In genomic region chr15:79432345-79433311, GRCh38 we compare ENCODE assay signal across 7 cellular contexts. TPM values are rescaled to one million over a fixed set of nuclear protein-coding genes. Genes with fewer than 3 reads are reported as not detected.
DNase-seq lines count a peak whose midpoint lies in the region; TF ChIP-seq lines count a peak whose summit lies in the region.

No MANE protein-coding gene starts in this region.

- H3K79me2 ChIP-seq in H9 (ENCODE audit: insufficient read depth, low read length) (no peaks in the 10 kb centered on the region), Karpas-422 (ENCODE audit: low read length) (no peaks in the 10 kb centered on the region)

- H3K56ac ChIP-seq in H9 (ENCODE audit: insufficient read length, low read depth, low read length): no peak overlapping the region

- H3T11ph ChIP-seq in H9 (ENCODE audit: low read length): no peak overlapping the region

- H3K9me2 ChIP-seq in Karpas-422 (replicated peaks; ENCODE audit: insufficient read depth, low read length): no peaks in the 10 kb centered on the region

- H3K27me3 ChIP-seq in H9 (ENCODE audit: insufficient read depth, low read length) (peaks cover 26% of the 10 kb centered on the region), left ventricle myocardium inferior (ENCODE audit: low read depth) (peaks cover 95% of the 10 kb centered on the region), sigmoid colon (peaks cover 6 to 62% (median 49%) of the 10 kb centered on the region in 3 donors), Karpas-422 (ENCODE audit: low read length) (no peaks in the 10 kb centered on the region)

- TF ChIP-seq CTCF in H9 (conservative IDR thresholded peaks at IDR 0.05): no peak
- no peak for TF ChIP-seq CTCF in WI38 (IDR thresholded peaks at IDR 0.05; ENCODE audit: low read depth, low read length)
- no peak for TF ChIP-seq CTCF in left ventricle myocardium inferior (IDR thresholded peaks at IDR 0.05; ENCODE audit: borderline replicate concordance)
- no peak for TF ChIP-seq CTCF in sigmoid colon (IDR thresholded peaks at IDR 0.05)

- H4K5ac ChIP-seq in H9 (ENCODE audit: insufficient read length, low read depth, low read length): no peak overlapping the region

- no peak overlapping the region; a peak in 1 of 7 replicates for H3K27ac Mint-ChIP-seq in H9

- H3K4me3 ChIP-seq in WI38 (ENCODE audit: low read depth, low read length) (peak overlapping the region; percentile 62), left ventricle myocardium inferior (peak overlapping the region; percentile 64), sigmoid colon (peak overlapping the region in 3 of 4 donors; percentile 34 to 50 (median 41)), Karpas-422 (ENCODE audit: low read length) (no peak overlapping the region)

- no peak overlapping the region for H2BK12ac ChIP-seq in H9 (ENCODE audit: insufficient read length, low read depth, low read length)

- H3K4me3 Mint-ChIP-seq in H9: peak overlapping the region; percentile 61 to 79

- H3K18ac ChIP-seq in H9 (ENCODE audit: insufficient read length, low read depth, low read length): no peak overlapping the region

- H3K79me1 ChIP-seq in H9 (ENCODE audit: insufficient read depth, low read depth, low read length, poor library complexity, severe bottlenecking): no peaks in the 10 kb centered on the region

- no peak overlapping the region for H2BK15ac ChIP-seq in H9 (ENCODE audit: low read depth, low read length)

- H3K4me1 ChIP-seq in H9 (ENCODE audit: insufficient read depth, low read length) (peaks cover 3% of the 10 kb centered on the region; the same call in 1 of the 2 replicates), left ventricle myocardium inferior (peaks cover 17% of the 10 kb centered on the region), sigmoid colon (peaks cover 0 to 21% (median 20%) of the 10 kb centered on the region in 4 donors), Karpas-422 (ENCODE audit: low read length) (no peaks in the 10 kb centered on the region)

- H3K36me3 ChIP-seq in left ventricle myocardium inferior (no peaks in the 10 kb centered on the region), sigmoid colon (no peaks in the 10 kb centered on the region), Karpas-422 (ENCODE audit: insufficient read depth, low read length) (no peaks in the 10 kb centered on the region)

- H3K9me3 Mint-ChIP-seq in H9: no peaks in the 10 kb centered on the region

- H3K4ac ChIP-seq in H9 (ENCODE audit: low read depth, low read length): no peak overlapping the region

- no peak overlapping the region for H4K91ac ChIP-seq in H9 (ENCODE audit: insufficient read length, low read depth, low read length)

- no peak overlapping the region for H2BK120ac ChIP-seq in H9 (ENCODE audit: low read depth, low read length, poor library complexity, severe bottlenecking)

- no peak overlapping the region for H3K23ac ChIP-seq in H9 (ENCODE audit: insufficient read length, low read depth, low read length)

- no peak overlapping the region for H2BK20ac ChIP-seq in H9 (ENCODE audit: low read depth, low read length, poor library complexity, severe bottlenecking)

- no peak overlapping the region for H2BK5ac ChIP-seq in H9 (ENCODE audit: insufficient read length, low read length)

- no peak for TF ChIP-seq EP300 in sigmoid colon (IDR thresholded peaks at IDR 0.05)

- H3K4me2 ChIP-seq in H9 (ENCODE audit: insufficient read depth, insufficient read length, low read length) (peak overlapping the region; percentile 73), Karpas-422 (ENCODE audit: low read depth, low read length, poor library complexity, severe bottlenecking) (no peak overlapping the region)

- no peak overlapping the region for H4K8ac ChIP-seq in H9 (replicated peaks; ENCODE audit: insufficient read length, low read depth, low read length)

- no peak overlapping the region for H3K27ac ChIP-seq in H9 (ENCODE audit: insufficient read length, low read depth, low read length)
- no peak overlapping the region for H3K27ac ChIP-seq in left ventricle myocardium inferior (replicated peaks)
- H3K27ac ChIP-seq in sigmoid colon: no peak overlapping the region
- no peak overlapping the region for H3K27ac ChIP-seq in Karpas-422 (ENCODE audit: low read length)

- intact Hi-C loops in left ventricle myocardium inferior (cut with micrococcal nuclease) (no loop called here), sigmoid colon (cut with DNase I) (no loop called here)

- no peak overlapping the region; the same call in 1 of the 2 replicates for H3K14ac ChIP-seq in H9 (ENCODE audit: insufficient read depth, low read length)

- H3K9me3 ChIP-seq in H9 (ENCODE audit: control insufficient read depth, low read depth, low read length) (no peaks in the 10 kb centered on the region), left ventricle myocardium inferior (replicated peaks) (no peaks in the 10 kb centered on the region), sigmoid colon (no peaks in the 10 kb centered on the region), Karpas-422 (ENCODE audit: low read length) (no peaks in the 10 kb centered on the region)

- H3K27me3 Mint-ChIP-seq in H9 (ENCODE audit: low read depth): peaks cover 90% of the 10 kb centered on the region

- no peak overlapping the region for H3K9ac ChIP-seq in H9 (ENCODE audit: extremely low read depth, insufficient read length, low read length)
- no peak overlapping the region for H3K9ac ChIP-seq in Karpas-422 (ENCODE audit: low read length)

- DNase-seq in H9: peak; percentile 61
- no peak for DNase-seq in left ventricle myocardium inferior
- DNase-seq in sigmoid colon: no peak
- DNase-seq in NK-92 treated with Interleukin-12 subunit alpha and Interleukin-12 subunit beta, amount 100 ng/mL, for 24 hours (lab: John Stamatoyannopoulos, UW): no peak
- no peak for DNase-seq in Karpas-422
- no peak for DNase-seq in D341Med (ENCODE audit: low spot score)

- no peak overlapping the region for H2AFZ ChIP-seq in H9 (ENCODE audit: low read length)
- no peak overlapping the region for H2AFZ ChIP-seq in Karpas-422 (ENCODE audit: low read length)

- H2AK5ac ChIP-seq in H9 (ENCODE audit: insufficient read length, low read length): no peak overlapping the region

- H3K4me1 Mint-ChIP-seq in H9: peaks cover 30 to 32% of the 10 kb centered on the region in 2 experiments

- WGBS in H9 (ENCODE audit: extremely low coverage, insufficient read length, low lambda C conversion rate): no CpG with 5 or more reads among the region's 86 CpGs
- 5 to 6% methylated on average over 86 of the region's 86 CpGs for whole genome bisulfite sequencing in sigmoid colon, 2 donors

- no peaks in the 10 kb centered on the region; a peak in 1 of 7 replicates for H3K36me3 Mint-ChIP-seq in H9 (ENCODE audit: insufficient read depth in 1 of 3, low read depth in 3 of 3)

- H3K23me2 ChIP-seq in H9 (ENCODE audit: insufficient read length, low read depth, low read length, poor library complexity, severe bottlenecking): peaks cover 24% of the 10 kb centered on the region

- no peak for TF ChIP-seq POLR2A in sigmoid colon (IDR thresholded peaks at IDR 0.05)

- H4K20me1 ChIP-seq in H9 (ENCODE audit: control insufficient read depth, insufficient read depth, insufficient read length): no peaks in the 10 kb centered on the region
- 0 out of 2 replicates have a peak, but pooled peaks cover 4% of the 10 kb centered on the region for H4K20me1 ChIP-seq in Karpas-422 (ENCODE audit: insufficient read depth, low read depth, low read length)

RNA-seq across cellular contexts. Expression of gene MINAR1, which starts 0.5 kb away (rescaled TPM):
- total RNA-seq in H9 (2021) (0.74 and 0.77 TPM in 2 replicates), left ventricle myocardium inferior (0.05 TPM), sigmoid colon (under 1 TPM; 0.14 to 0.36 (median 0.22) TPM)
- polyA plus RNA-seq in sigmoid colon: under 1 TPM in 1 of 3 donors, not detected in 2; 0.16 TPM
- 2.7 and 3.8 TPM in 2 replicates for total RNA-seq in Karpas-422 (2014; rRNA removed; shearing (Covaris generic); ENCODE audit: low replicate concordance)
